Comparison of ENCODE assay signal across 8 cellular contexts in the genomic region with DNA sequence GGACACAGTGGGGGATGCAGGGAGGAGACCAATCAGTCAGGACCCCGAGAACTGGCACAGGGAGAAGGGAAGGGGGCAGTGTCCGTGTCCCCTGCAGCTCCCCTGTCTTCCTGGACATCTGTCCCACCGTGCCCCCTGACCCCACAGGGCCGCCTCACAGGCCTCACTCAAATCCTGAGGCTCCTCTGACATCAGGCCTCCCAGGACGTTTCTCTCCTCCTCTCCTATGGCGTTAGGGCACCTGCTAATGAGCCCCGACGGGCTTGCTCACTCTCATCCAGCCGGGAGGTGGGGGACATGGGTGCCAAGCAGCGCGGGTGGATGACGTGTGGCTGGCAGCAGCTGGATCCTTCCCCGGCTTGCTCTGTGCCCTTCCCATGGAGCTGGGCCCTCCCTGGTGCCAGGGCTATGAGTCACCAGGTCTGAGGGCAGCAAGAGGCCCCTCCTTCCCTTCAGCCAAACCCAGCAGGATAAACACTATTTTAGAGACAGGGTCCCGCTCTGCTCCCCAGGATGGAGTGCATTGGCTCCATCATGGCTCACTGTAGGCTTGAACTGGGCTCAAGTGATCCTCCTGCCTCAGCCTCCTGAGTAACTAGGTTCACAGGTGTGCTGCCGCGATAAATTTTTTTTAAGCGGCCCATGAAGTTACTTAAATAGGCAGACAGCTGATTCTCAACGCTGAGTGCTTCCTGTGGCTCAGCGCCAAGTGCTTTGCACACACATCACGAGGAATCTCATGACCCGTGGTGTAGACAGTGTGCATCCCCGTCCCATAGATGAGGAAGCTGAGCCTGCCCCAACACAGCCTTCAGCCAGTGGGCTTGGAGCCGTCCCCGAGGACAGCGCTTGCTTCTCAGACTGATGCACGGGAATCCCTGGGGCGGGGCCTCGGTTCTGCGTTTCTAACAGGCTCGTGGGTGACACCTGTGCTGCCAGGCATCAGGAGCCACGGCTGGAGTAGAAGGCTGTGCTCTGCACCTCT.
DNase-seq lines count a peak whose midpoint lies in the region; ATAC-seq and TF ChIP-seq lines count a peak whose summit lies in the region.

No MANE protein-coding gene starts in this region.

- DNase-seq in AG08396 (ENCODE audit: low spot score) (peak; percentile 53), MG63 (peak; percentile 98), mammary epithelial cell (peak; percentile 19), mesenchymal stem cell (no peak), NK-92 (lab: John Stamatoyannopoulos, UW; ENCODE audit: unreplicated experiment) (no peak)
- DNase-seq in activated CD4-positive, alpha-beta T cell treated with anti-CD3 and anti-CD28 coated beads, Interleukin-2, amount 10 ng/mL, durations not matched to agents 24 days and 14 days: no peak
- no peak for DNase-seq in activated naive CD4-positive, alpha-beta T cell treated with anti-CD3 and anti-CD28 coated beads for 36 hours

- no TSS peak for BruUV-seq in mammary epithelial cell (replicated peaks; lab: Mats Ljungman, UMichigan)

- peak overlapping the region; percentile 16; the same call in 1 of the 2 replicates for H3K4me3 ChIP-seq in MG63
- H3K4me3 ChIP-seq in mammary epithelial cell (replicated peaks in 1 of 3; ENCODE audit: insufficient read depth in 1 of 3, low read depth in 2 of 3, low read length in 3 of 3): no peak overlapping the region
- no peak overlapping the region for H3K4me3 ChIP-seq in mesenchymal stem cell (ENCODE audit: insufficient read depth in 1 of 2, low read depth in 1 of 2, low read length in 2 of 2)

- no peaks in the 10 kb centered on the region for H3K4me1 Mint-ChIP-seq in activated CD4-positive, alpha-beta T cell treated with anti-CD3 and anti-CD28 coated beads, Interleukin-2, amount 10 ng/mL, durations not matched to agents 24 days and 14 days
- H3K4me1 Mint-ChIP-seq in activated naive CD4-positive, alpha-beta T cell treated with anti-CD3 and anti-CD28 coated beads for 36 hours (ENCODE audit: low read depth): no peaks in the 10 kb centered on the region

- in situ Hi-C loops in mammary epithelial cell (cut with MboI; ENCODE audit: low sequenced_read_pairs in 2 of 2): no loop called here

- no peaks in the 10 kb centered on the region for H3K36me3 Mint-ChIP-seq in activated CD4-positive, alpha-beta T cell treated with anti-CD3 and anti-CD28 coated beads, Interleukin-2, amount 10 ng/mL, durations not matched to agents 24 days and 14 days (ENCODE audit: low read depth)
- H3K36me3 Mint-ChIP-seq in activated naive CD4-positive, alpha-beta T cell treated with anti-CD3 and anti-CD28 coated beads for 36 hours (ENCODE audit: low read depth): no peaks in the 10 kb centered on the region

- no peaks in the 10 kb centered on the region for H4K20me1 ChIP-seq in mammary epithelial cell (ENCODE audit: insufficient read depth, low read length)

- H3K4me2 ChIP-seq in mammary epithelial cell (ENCODE audit: insufficient read depth, low read depth, low read length): no peak overlapping the region
- no peak overlapping the region for H3K4me2 ChIP-seq in mesenchymal stem cell (ENCODE audit: low read length, poor library complexity, severe bottlenecking)

- CTCF ChIA-PET in mammary epithelial cell (lab: Charles Lee; ENCODE audit: low non-redundant PET): no interaction called here
- CTCF ChIA-PET in activated naive CD4-positive, alpha-beta T cell treated with anti-CD3 and anti-CD28 coated beads for 36 hours (lab: Charles Lee): interaction anchor here (0.5 kb wide), 1 partner anchor 256 kb away, joined by 4 read pairs; no protein-coding TSS in a partner anchor

- no peaks in the 10 kb centered on the region for H3K79me1 ChIP-seq in mesenchymal stem cell (replicated peaks; ENCODE audit: low read length, poor library complexity, severe bottlenecking)

- no peak overlapping the region for H3K14ac ChIP-seq in mesenchymal stem cell (ENCODE audit: low read length in 2 of 2)

- H3K9me3 ChIP-seq in MG63 (no peaks in the 10 kb centered on the region), mammary epithelial cell (replicated peaks; ENCODE audit: insufficient read depth, low read length) (peaks cover 13% of the 10 kb centered on the region), mesenchymal stem cell (ENCODE audit: control insufficient read depth, low read length) (peaks cover 6% of the 10 kb centered on the region)

- no peak overlapping the region for H3K4ac ChIP-seq in mesenchymal stem cell (ENCODE audit: low read depth in 1 of 2, low read length in 2 of 2)

- no peak overlapping the region for H2BK120ac ChIP-seq in mesenchymal stem cell (ENCODE audit: low read depth, low read length)

- no peak overlapping the region for H4K8ac ChIP-seq in mesenchymal stem cell (ENCODE audit: low read length)

- intact Hi-C loops in mammary epithelial cell (cut with micrococcal nuclease): no loop called here
- intact Hi-C loops in activated CD4-positive, alpha-beta T cell treated with anti-CD3 and anti-CD28 coated beads, Interleukin-2, amount 10 ng/mL, durations not matched to agents 24 days and 14 days (cut with micrococcal nuclease): no loop called here
- intact Hi-C loops in activated naive CD4-positive, alpha-beta T cell treated with anti-CD3 and anti-CD28 coated beads for 36 hours (cut with micrococcal nuclease): no loop called here

- no peak overlapping the region for H3K27ac Mint-ChIP-seq in activated CD4-positive, alpha-beta T cell treated with anti-CD3 and anti-CD28 coated beads, Interleukin-2, amount 10 ng/mL, durations not matched to agents 24 days and 14 days
- H3K27ac Mint-ChIP-seq in activated naive CD4-positive, alpha-beta T cell treated with anti-CD3 and anti-CD28 coated beads for 36 hours: no peak overlapping the region

- H3K27ac ChIP-seq in mammary epithelial cell (ENCODE audit: insufficient read depth, low read depth, low read length) (no peak overlapping the region), mesenchymal stem cell (ENCODE audit: low read length, poor library complexity, severe bottlenecking) (no peak overlapping the region)

- H2AFZ ChIP-seq in mammary epithelial cell (ENCODE audit: low read depth, low read length) (no peak overlapping the region), mesenchymal stem cell (ENCODE audit: low read depth, low read length) (no peak overlapping the region)

- H2BK5ac ChIP-seq in mesenchymal stem cell (ENCODE audit: low read depth, low read length, poor library complexity, severe bottlenecking): no peak overlapping the region

- dilution Hi-C loops in mammary epithelial cell (cut with HindIII; ENCODE audit: low sequenced_read_pairs): loop anchor here (5.0 kb wide), 1 partner anchor 57 kb away; no protein-coding TSS in a partner anchor

- peak overlapping the region; percentile 34 for H4K91ac ChIP-seq in mesenchymal stem cell (ENCODE audit: low read length)

- no peak for TF ChIP-seq CTCF in mammary epithelial cell (conservative IDR thresholded peaks at IDR 0.05 in 1 of 2, IDR thresholded peaks at IDR 0.05 in 1 of 2; ENCODE audit: extremely low read depth in 1 of 2, insufficient read depth in 1 of 2, low read depth in 1 of 2, low read length in 2 of 2)

- H3K36me3 ChIP-seq in MG63 (no peaks in the 10 kb centered on the region), mammary epithelial cell (ENCODE audit: insufficient read depth, low read length) (no peaks in the 10 kb centered on the region), mesenchymal stem cell (ENCODE audit: control insufficient read depth in 1 of 2, insufficient read depth in 2 of 2, low read depth in 1 of 2, low read length in 2 of 2) (no peaks in the 10 kb centered on the region)

- H3K79me2 ChIP-seq in mammary epithelial cell (ENCODE audit: insufficient read depth, low read length): no peaks in the 10 kb centered on the region

- no peak overlapping the region for H3K4me3 Mint-ChIP-seq in activated CD4-positive, alpha-beta T cell treated with anti-CD3 and anti-CD28 coated beads, Interleukin-2, amount 10 ng/mL, durations not matched to agents 24 days and 14 days
- H3K4me3 Mint-ChIP-seq in activated naive CD4-positive, alpha-beta T cell treated with anti-CD3 and anti-CD28 coated beads for 36 hours: no peak overlapping the region

- no peaks in the 10 kb centered on the region for H3K27me3 ChIP-seq in MG63
- H3K27me3 ChIP-seq in mammary epithelial cell (ENCODE audit: insufficient read depth, low read length): no peaks in the 10 kb centered on the region
- H3K27me3 ChIP-seq in mesenchymal stem cell (ENCODE audit: control insufficient read depth in 1 of 2, insufficient read depth in 1 of 2, low read length in 2 of 2): peaks cover 0 to 45% of the 10 kb centered on the region in 2 experiments

- H2BK12ac ChIP-seq in mesenchymal stem cell (ENCODE audit: low read length in 2 of 2): no peak overlapping the region

- no peaks in the 10 kb centered on the region for H3K4me1 ChIP-seq in mammary epithelial cell (ENCODE audit: insufficient read depth, low read length)
- H3K4me1 ChIP-seq in mesenchymal stem cell (ENCODE audit: control insufficient read depth, insufficient read depth, low read depth, low read length): no peaks in the 10 kb centered on the region

- ATAC-seq in GM19395 (IDR thresholded peaks at IDR 0.05; ENCODE audit: unreplicated experiment): no peak

- no peak overlapping the region for H3K23ac ChIP-seq in mesenchymal stem cell (ENCODE audit: low read length in 2 of 2)

- WGBS in mammary epithelial cell (ENCODE audit: low coverage, missing lambda C conversion rate): 64% methylated on average over 12 of the region's 31 CpGs
- 77% methylated on average over 31 of the region's 31 CpGs for WGBS in mesenchymal stem cell

- H2AK5ac ChIP-seq in mesenchymal stem cell (ENCODE audit: low read length, severe bottlenecking): no peak overlapping the region

- no peak overlapping the region for H2BK15ac ChIP-seq in mesenchymal stem cell (ENCODE audit: low read depth, poor library complexity, severe bottlenecking)

- no peaks in the 10 kb centered on the region for H3K27me3 Mint-ChIP-seq in activated CD4-positive, alpha-beta T cell treated with anti-CD3 and anti-CD28 coated beads, Interleukin-2, amount 10 ng/mL, durations not matched to agents 24 days and 14 days
- no peaks in the 10 kb centered on the region for H3K27me3 Mint-ChIP-seq in activated naive CD4-positive, alpha-beta T cell treated with anti-CD3 and anti-CD28 coated beads for 36 hours (ENCODE audit: low read depth)

- H3K18ac ChIP-seq in mesenchymal stem cell (ENCODE audit: low read depth in 1 of 2, low read length in 2 of 2): no peak overlapping the region

- H3K9ac ChIP-seq in mammary epithelial cell (ENCODE audit: insufficient read depth, low read length) (no peak overlapping the region), mesenchymal stem cell (ENCODE audit: low read length) (no peak overlapping the region)

- H3K9me3 Mint-ChIP-seq in activated CD4-positive, alpha-beta T cell treated with anti-CD3 and anti-CD28 coated beads, Interleukin-2, amount 10 ng/mL, durations not matched to agents 24 days and 14 days: no peaks in the 10 kb centered on the region
- no peaks in the 10 kb centered on the region for H3K9me3 Mint-ChIP-seq in activated naive CD4-positive, alpha-beta T cell treated with anti-CD3 and anti-CD28 coated beads for 36 hours

Comparison
In these comparisons a context has a peak if more than half of its experiments do, and no peak if none do; other contexts are left out.
1. DNase-seq: peak in AG08396 (single experiment), MG63 (single experiment) and mammary epithelial cell (single experiment); none in mesenchymal stem cell (single experiment), activated CD4-positive, alpha-beta T cell treated with anti-CD3 and anti-CD28 coated beads, Interleukin-2, amount 10 ng/mL, durations not matched to agents 24 days and 14 days (single experiment), activated naive CD4-positive, alpha-beta T cell treated with anti-CD3 and anti-CD28 coated beads for 36 hours (single experiment) and NK-92 (single experiment).